In the genomic region with DNA sequence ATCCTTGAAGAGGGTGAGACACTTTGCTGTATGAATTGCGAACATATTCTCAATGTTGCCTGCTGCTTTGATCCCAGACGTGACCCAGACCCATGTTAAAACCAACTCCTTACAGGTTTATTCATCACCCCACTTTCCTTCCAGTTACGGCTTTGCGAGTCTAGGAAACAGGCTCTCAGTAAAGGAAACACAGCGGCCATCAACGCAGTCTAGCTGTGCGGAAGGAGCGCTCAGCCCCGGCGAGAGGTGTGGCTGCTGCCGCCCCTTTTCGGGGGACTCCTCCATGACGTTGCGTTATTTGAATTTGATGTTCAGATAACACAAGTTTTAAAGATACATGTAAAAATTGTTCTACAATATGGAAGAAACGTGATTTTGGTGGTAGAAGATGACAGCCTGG, we compare ENCODE assay signal across 35 cellular contexts.
"Had no signal": no experiment of that assay in that cellular context is flagged by ENCODE, and none has a peak within 500 bp of the region (broad histone marks: within the 10 kb centered on the region; RNA-seq: fewer than 3 reads in every experiment).

No MANE protein-coding gene starts in this region.

- H3K36me3 Mint-ChIP-seq: activated CD8-positive, alpha-beta memory T cell treated with anti-CD3 and anti-CD28 coated beads, Interleukin-2, amount 10 ng/mL, durations not matched to agents 7 days and 5 days; activated naive CD4-positive, alpha-beta T cell treated with anti-CD3 and anti-CD28 coated beads, Interleukin-2, amount 10 ng/mL, durations not matched to agents 7 days and 5 days; activated naive CD8-positive, alpha-beta T cell; activated naive CD8-positive, alpha-beta T cell treated with anti-CD3 and anti-CD28 coated beads, Interleukin-2, amount 10 ng/mL, durations not matched to agents 7 days and 5 days had no signal

- H3K4me3 Mint-ChIP-seq: activated B cell treated with CpG ODN at 0.5 μM for 24 hours; activated CD4-positive, alpha-beta memory T cell treated with anti-CD3 and anti-CD28 coated beads, Interleukin-2, amount 10 ng/mL, durations not matched to agents 7 days and 5 days; activated CD4-positive, alpha-beta T cell treated with anti-CD3 and anti-CD28 coated beads, Interleukin-2, amount 10 ng/mL, durations not matched to agents 24 days and 14 days; activated CD8-positive, alpha-beta memory T cell treated with anti-CD3 and anti-CD28 coated beads, Interleukin-2, amount 10 ng/mL, durations not matched to agents 7 days and 5 days; activated CD8-positive, alpha-beta T cell treated with anti-CD3 and anti-CD28 coated beads, Interleukin-2, amount 10 ng/mL, durations not matched to agents 7 days and 5 days; activated naive CD4-positive, alpha-beta T cell treated with anti-CD3 and anti-CD28 coated beads, Interleukin-2, amount 10 ng/mL, durations not matched to agents 7 days and 5 days; activated naive CD4-positive, alpha-beta T cell treated with anti-CD3 and anti-CD28 coated beads, Interleukin-2, amount 50 U/mL, for 24 hours; activated naive CD8-positive, alpha-beta T cell; activated naive CD8-positive, alpha-beta T cell treated with anti-CD3 and anti-CD28 coated beads, Interleukin-2, amount 10 ng/mL, durations not matched to agents 7 days and 5 days; activated naive CD8-positive, alpha-beta T cell treated with anti-CD3 and anti-CD28 coated beads, Interleukin-2, amount 50 U/mL, for 24 hours; activated T-cell treated with anti-CD3 and anti-CD28 coated beads, Interleukin-2, amount 50 U/mL, for 4 hours; T-helper 1 cell treated with Interleukin-12 subunit alpha and Interleukin-12 subunit beta and Interleukin-4 antibody, amounts not matched to agents 30 μg/mL and 1 μg/mL, for 36 hours; T-helper 2 cell treated with Interferon-gamma antibody and Interleukin-4, amounts not matched to agents 5 μg/mL and 100 μg/mL, for 36 hours had no signal

- H3K4me3 ChIP-seq: ascending aorta, body of pancreas, breast epithelium, colonic mucosa had no signal

- H3K27me3 ChIP-seq: ascending aorta, body of pancreas, brain microvascular endothelial cell, breast epithelium, colonic mucosa had no signal

- H3K4me1 Mint-ChIP-seq: activated B cell treated with CpG ODN at 0.5 μM for 24 hours; activated CD4-positive, alpha-beta memory T cell treated with anti-CD3 and anti-CD28 coated beads, Interleukin-2, amount 10 ng/mL, durations not matched to agents 7 days and 5 days; activated CD4-positive, alpha-beta T cell treated with anti-CD3 and anti-CD28 coated beads, Interleukin-2, amount 10 ng/mL, durations not matched to agents 24 days and 14 days; activated CD8-positive, alpha-beta memory T cell treated with anti-CD3 and anti-CD28 coated beads, Interleukin-2, amount 10 ng/mL, durations not matched to agents 7 days and 5 days; activated naive CD4-positive, alpha-beta T cell treated with anti-CD3 and anti-CD28 coated beads, Interleukin-2, amount 10 ng/mL, durations not matched to agents 7 days and 5 days; activated naive CD4-positive, alpha-beta T cell treated with anti-CD3 and anti-CD28 coated beads, Interleukin-2, amount 50 U/mL, for 24 hours; activated naive CD8-positive, alpha-beta T cell treated with anti-CD3 and anti-CD28 coated beads, Interleukin-2, amount 10 ng/mL, durations not matched to agents 7 days and 5 days; activated naive CD8-positive, alpha-beta T cell treated with anti-CD3 and anti-CD28 coated beads, Interleukin-2, amount 50 U/mL, for 24 hours had no signal

- FAIRE-seq: TTC549 had no signal

- ATAC-seq: activated CD8-positive, alpha-beta memory T cell treated with anti-CD3 and anti-CD28 coated beads, Interleukin-2, amount 10 ng/mL, durations not matched to agents 7 days and 5 days; activated CD8-positive, alpha-beta T cell treated with anti-CD3 and anti-CD28 coated beads, Interleukin-2, amount 10 ng/mL, durations not matched to agents 7 days and 5 days; activated naive CD8-positive, alpha-beta T cell treated with anti-CD3 and anti-CD28 coated beads, Interleukin-2, amount 50 U/mL, for 24 hours; activated T-cell treated with anti-CD3 and anti-CD28 coated beads, Interleukin-2, amount 50 U/mL, for 4 hours; body of pancreas had no signal

- H3K9me3 ChIP-seq: ascending aorta, body of pancreas, breast epithelium, colonic mucosa had no signal

- DNase-seq: activated B cell treated with CpG ODN at 0.5 μM for 24 hours; activated CD4-positive, alpha-beta memory T cell treated with anti-CD3 and anti-CD28 coated beads, Interleukin-2, amount 10 ng/mL, durations not matched to agents 7 days and 5 days; activated CD4-positive, alpha-beta T cell treated with anti-CD3 and anti-CD28 coated beads for 4 hours; activated CD4-positive, alpha-beta T cell treated with anti-CD3 and anti-CD28 coated beads, Interleukin-2, amount 10 ng/mL, durations not matched to agents 24 days and 14 days; activated CD4-positive, alpha-beta T cell treated with anti-CD3 and anti-CD28 coated beads, Interleukin-2, amount 50 U/mL, for 48 hours; activated CD4-positive, CD25-positive, alpha-beta regulatory T cell treated with anti-CD3 and anti-CD28 coated beads, Interleukin-2, amount 50 U/mL, for 72 hours; activated CD8-positive, alpha-beta memory T cell treated with anti-CD3 and anti-CD28 coated beads for 24 hours; activated CD8-positive, alpha-beta memory T cell treated with anti-CD3 and anti-CD28 coated beads, Interleukin-2, amount 10 ng/mL, durations not matched to agents 7 days and 5 days; activated CD8-positive, alpha-beta memory T cell treated with anti-CD3 and anti-CD28 coated beads, Interleukin-2, amount 50 U/mL, for 48 hours; activated CD8-positive, alpha-beta T cell treated with anti-CD3 and anti-CD28 coated beads, Interleukin-2, amount 10 ng/mL, durations not matched to agents 7 days and 5 days; activated effector memory CD4-positive, alpha-beta T cell treated with Interleukin-2 at 50 U/mL for 16 hours; activated gamma-delta T cell; activated naive CD4-positive, alpha-beta T cell treated with anti-CD3 and anti-CD28 coated beads, Interleukin-2, amount 10 ng/mL, durations not matched to agents 7 days and 5 days; activated naive CD4-positive, alpha-beta T cell treated with Interleukin-2 at 50 U/mL for 16 hours; activated naive CD8-positive, alpha-beta T cell treated with anti-CD3 and anti-CD28 coated beads, Interleukin-2, amount 10 ng/mL, durations not matched to agents 7 days and 5 days; activated naive CD8-positive, alpha-beta T cell treated with anti-CD3 and anti-CD28 coated beads, Interleukin-2, amount 50 U/mL, for 24 hours; activated T-cell treated with anti-CD3 and anti-CD28 coated beads, Interleukin-2, amount 50 U/mL, for 4 hours; amygdala; anterior cingulate cortex; body of pancreas; brain microvascular endothelial cell; central memory CD4-positive, alpha-beta T cell; colonic mucosa; T-helper 1 cell; T-helper 2 cell; T-helper 9 cell had no signal

- H3K27me3 Mint-ChIP-seq: activated B cell treated with CpG ODN at 0.5 μM for 24 hours; activated CD4-positive, alpha-beta memory T cell treated with anti-CD3 and anti-CD28 coated beads, Interleukin-2, amount 10 ng/mL, durations not matched to agents 7 days and 5 days; activated CD4-positive, alpha-beta T cell treated with anti-CD3 and anti-CD28 coated beads, Interleukin-2, amount 10 ng/mL, durations not matched to agents 24 days and 14 days; activated CD8-positive, alpha-beta memory T cell treated with anti-CD3 and anti-CD28 coated beads, Interleukin-2, amount 10 ng/mL, durations not matched to agents 7 days and 5 days; activated naive CD4-positive, alpha-beta T cell treated with anti-CD3 and anti-CD28 coated beads, Interleukin-2, amount 10 ng/mL, durations not matched to agents 7 days and 5 days; activated naive CD8-positive, alpha-beta T cell; activated naive CD8-positive, alpha-beta T cell treated with anti-CD3 and anti-CD28 coated beads, Interleukin-2, amount 10 ng/mL, durations not matched to agents 7 days and 5 days; activated naive CD8-positive, alpha-beta T cell treated with anti-CD3 and anti-CD28 coated beads, Interleukin-2, amount 50 U/mL, for 24 hours had no signal

- H3K4me1 ChIP-seq: ascending aorta, breast epithelium had no signal

- H3K27ac Mint-ChIP-seq: activated B cell treated with CpG ODN at 0.5 μM for 24 hours; activated CD4-positive, alpha-beta memory T cell treated with anti-CD3 and anti-CD28 coated beads, Interleukin-2, amount 10 ng/mL, durations not matched to agents 7 days and 5 days; activated CD4-positive, alpha-beta T cell treated with anti-CD3 and anti-CD28 coated beads, Interleukin-2, amount 10 ng/mL, durations not matched to agents 24 days and 14 days; activated CD8-positive, alpha-beta memory T cell treated with anti-CD3 and anti-CD28 coated beads, Interleukin-2, amount 10 ng/mL, durations not matched to agents 7 days and 5 days; activated CD8-positive, alpha-beta T cell treated with anti-CD3 and anti-CD28 coated beads, Interleukin-2, amount 10 ng/mL, durations not matched to agents 7 days and 5 days; activated naive CD4-positive, alpha-beta T cell treated with anti-CD3 and anti-CD28 coated beads, Interleukin-2, amount 10 ng/mL, durations not matched to agents 7 days and 5 days; activated naive CD4-positive, alpha-beta T cell treated with anti-CD3 and anti-CD28 coated beads, Interleukin-2, amount 50 U/mL, for 24 hours; activated naive CD8-positive, alpha-beta T cell; activated naive CD8-positive, alpha-beta T cell treated with anti-CD3 and anti-CD28 coated beads, Interleukin-2, amount 10 ng/mL, durations not matched to agents 7 days and 5 days; activated naive CD8-positive, alpha-beta T cell treated with anti-CD3 and anti-CD28 coated beads, Interleukin-2, amount 50 U/mL, for 24 hours; activated T-helper 2 cell treated with anti-CD3 and anti-CD28 coated beads, Interferon-gamma antibody, Interleukin-2, Interleukin-4, amounts not matched to agents 10 μg/mL and 5 μg/mL and 100 μg/mL, durations not matched to agents 14 hours and 24 hours and 36 hours; T-helper 1 cell treated with Interleukin-12 subunit alpha and Interleukin-12 subunit beta and Interleukin-4 antibody, amounts not matched to agents 30 μg/mL and 1 μg/mL, for 36 hours; T-helper 2 cell treated with Interferon-gamma antibody and Interleukin-4, amounts not matched to agents 5 μg/mL and 100 μg/mL, for 36 hours had no signal

- H3K27ac ChIP-seq: ascending aorta, body of pancreas, brain microvascular endothelial cell, breast epithelium, colonic mucosa, VCaP had no signal

- H3K36me3 ChIP-seq: ascending aorta, brain microvascular endothelial cell, breast epithelium, colonic mucosa had no signal
